Comparison of ENCODE assay signal across 1 cellular context in genomic region chr21:43766734-43767497, GRCh38.
TF ChIP-seq lines count a peak whose summit lies in the region.

No MANE protein-coding gene starts in this region.

TF ChIP-seq in K562, 482 proteins besides CTCF, POLR2A, EP300 and RAD21 (continues in another document):
- TF ChIP-seq CHD1 (IDR thresholded peaks at IDR 0.05; ENCODE audit: low read length) (no peak), HDAC1 (IDR thresholded peaks at IDR 0.05) (peak in 1 of 2 experiments; percentile 25; a peak in 1 of 4 replicates), TARDBP (IDR thresholded peaks at IDR 0.05) (no peak), HINFP (tag; conservative IDR thresholded peaks at IDR 0.05; ENCODE audit: low read depth) (no peak), HNRNPLL (IDR thresholded peaks at IDR 0.05; ENCODE audit: low read depth, low read length, poor library complexity, severe bottlenecking) (peak; percentile 20), ZNF232 (CRISPR knock-in tag; IDR thresholded peaks at IDR 0.05) (no peak), ZBTB43 (CRISPR knock-in tag; IDR thresholded peaks at IDR 0.05) (peak; percentile 21; the same call in 1 of the 2 replicates), POLR2B (IDR thresholded peaks at IDR 0.05; ENCODE audit: low read depth, partially characterized antibody) (peak; percentile 25), SRSF1 (IDR thresholded peaks at IDR 0.05; ENCODE audit: low read depth, low read length) (no peak), ZNF696 (CRISPR knock-in tag; conservative IDR thresholded peaks at IDR 0.05) (no peak), MBD2 (IDR thresholded peaks at IDR 0.05; ENCODE audit: borderline replicate concordance, low read depth) (peak; percentile 17; the same call in 1 of the 2 replicates), DACH1 (IDR thresholded peaks at IDR 0.05; ENCODE audit: partially characterized antibody) (no peak), SAP30 (IDR thresholded peaks at IDR 0.05; ENCODE audit: borderline replicate concordance, insufficient read depth, low read depth, low read length, poor library complexity, severe bottlenecking) (no peak), MIER1 (IDR thresholded peaks at IDR 0.05; ENCODE audit: low read depth) (no peak), ZNF212 (CRISPR knock-in tag; IDR thresholded peaks at IDR 0.05) (no peak), HNRNPUL1 (IDR thresholded peaks at IDR 0.05; ENCODE audit: low read length) (no peak), LARP7 (IDR thresholded peaks at IDR 0.05) (no peak), ZNF398 (CRISPR knock-in tag; IDR thresholded peaks at IDR 0.05) (no peak), ARID2 (IDR thresholded peaks at IDR 0.05) (0 out of 2 replicates have a peak, but pooled peaks have one; percentile 36), REST (CRISPR knock-in tag; IDR thresholded peaks at IDR 0.05; ENCODE audit: low read depth) (no peak), SUPT5H (IDR thresholded peaks at IDR 0.05) (peak; percentile 43), ZFP1 (CRISPR knock-in tag; IDR thresholded peaks at IDR 0.05) (no peak), NFRKB (IDR thresholded peaks at IDR 0.05; ENCODE audit: low read depth) (peak; percentile 3; the same call in 1 of the 2 replicates), NRF1 (conservative IDR thresholded peaks at IDR 0.05 in 1 of 2, IDR thresholded peaks at IDR 0.05 in 1 of 2) (peak; percentile 81), COPS2 (conservative IDR thresholded peaks at IDR 0.05) (no peak), YBX1 (IDR thresholded peaks at IDR 0.05) (no peak), ZNF431 (CRISPR knock-in tag; IDR thresholded peaks at IDR 0.05) (no peak), SFPQ (IDR thresholded peaks at IDR 0.05; ENCODE audit: low read depth, low read length) (no peak), ZNF217 (CRISPR knock-in tag; IDR thresholded peaks at IDR 0.05) (no peak), CREBBP (IDR thresholded peaks at IDR 0.05; ENCODE audit: low read depth, low read length) (no peak), MTA2 (IDR thresholded peaks at IDR 0.05; ENCODE audit: low read depth) (0 out of 2 replicates have a peak, but pooled peaks have one; percentile 8), SAFB (IDR thresholded peaks at IDR 0.05; ENCODE audit: borderline replicate concordance, low read depth, low read length) (no peak), POLR2G (IDR thresholded peaks at IDR 0.05; ENCODE audit: low read depth, low read length) (peak; percentile 61; the same call in 1 of the 2 replicates), RBM22 (IDR thresholded peaks at IDR 0.05; ENCODE audit: low read depth, low read length, poor library complexity, severe bottlenecking) (peak; percentile 71), KLF6 (CRISPR knock-in tag; IDR thresholded peaks at IDR 0.05; ENCODE audit: borderline replicate concordance) (no peak)
- TF ChIP-seq, protein P1, sequence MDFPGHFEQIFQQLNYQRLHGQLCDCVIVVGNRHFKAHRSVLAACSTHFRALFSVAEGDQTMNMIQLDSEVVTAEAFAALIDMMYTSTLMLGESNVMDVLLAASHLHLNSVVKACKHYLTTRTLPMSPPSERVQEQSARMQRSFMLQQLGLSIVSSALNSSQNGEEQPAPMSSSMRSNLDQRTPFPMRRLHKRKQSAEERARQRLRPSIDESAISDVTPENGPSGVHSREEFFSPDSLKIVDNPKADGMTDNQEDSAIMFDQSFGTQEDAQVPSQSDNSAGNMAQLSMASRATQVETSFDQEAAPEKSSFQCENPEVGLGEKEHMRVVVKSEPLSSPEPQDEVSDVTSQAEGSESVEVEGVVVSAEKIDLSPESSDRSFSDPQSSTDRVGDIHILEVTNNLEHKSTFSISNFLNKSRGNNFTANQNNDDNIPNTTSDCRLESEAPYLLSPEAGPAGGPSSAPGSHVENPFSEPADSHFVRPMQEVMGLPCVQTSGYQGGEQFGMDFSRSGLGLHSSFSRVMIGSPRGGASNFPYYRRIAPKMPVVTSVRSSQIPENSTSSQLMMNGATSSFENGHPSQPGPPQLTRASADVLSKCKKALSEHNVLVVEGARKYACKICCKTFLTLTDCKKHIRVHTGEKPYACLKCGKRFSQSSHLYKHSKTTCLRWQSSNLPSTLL (IDR thresholded peaks at IDR 0.05): no peak
- TF ChIP-seq, protein P2, sequence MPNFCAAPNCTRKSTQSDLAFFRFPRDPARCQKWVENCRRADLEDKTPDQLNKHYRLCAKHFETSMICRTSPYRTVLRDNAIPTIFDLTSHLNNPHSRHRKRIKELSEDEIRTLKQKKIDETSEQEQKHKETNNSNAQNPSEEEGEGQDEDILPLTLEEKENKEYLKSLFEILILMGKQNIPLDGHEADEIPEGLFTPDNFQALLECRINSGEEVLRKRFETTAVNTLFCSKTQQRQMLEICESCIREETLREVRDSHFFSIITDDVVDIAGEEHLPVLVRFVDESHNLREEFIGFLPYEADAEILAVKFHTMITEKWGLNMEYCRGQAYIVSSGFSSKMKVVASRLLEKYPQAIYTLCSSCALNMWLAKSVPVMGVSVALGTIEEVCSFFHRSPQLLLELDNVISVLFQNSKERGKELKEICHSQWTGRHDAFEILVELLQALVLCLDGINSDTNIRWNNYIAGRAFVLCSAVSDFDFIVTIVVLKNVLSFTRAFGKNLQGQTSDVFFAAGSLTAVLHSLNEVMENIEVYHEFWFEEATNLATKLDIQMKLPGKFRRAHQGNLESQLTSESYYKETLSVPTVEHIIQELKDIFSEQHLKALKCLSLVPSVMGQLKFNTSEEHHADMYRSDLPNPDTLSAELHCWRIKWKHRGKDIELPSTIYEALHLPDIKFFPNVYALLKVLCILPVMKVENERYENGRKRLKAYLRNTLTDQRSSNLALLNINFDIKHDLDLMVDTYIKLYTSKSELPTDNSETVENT (CRISPR knock-in tag; IDR thresholded peaks at IDR 0.05): 0 out of 2 replicates have a peak, but pooled peaks have one; percentile 42
- TF ChIP-seq, protein P3, sequence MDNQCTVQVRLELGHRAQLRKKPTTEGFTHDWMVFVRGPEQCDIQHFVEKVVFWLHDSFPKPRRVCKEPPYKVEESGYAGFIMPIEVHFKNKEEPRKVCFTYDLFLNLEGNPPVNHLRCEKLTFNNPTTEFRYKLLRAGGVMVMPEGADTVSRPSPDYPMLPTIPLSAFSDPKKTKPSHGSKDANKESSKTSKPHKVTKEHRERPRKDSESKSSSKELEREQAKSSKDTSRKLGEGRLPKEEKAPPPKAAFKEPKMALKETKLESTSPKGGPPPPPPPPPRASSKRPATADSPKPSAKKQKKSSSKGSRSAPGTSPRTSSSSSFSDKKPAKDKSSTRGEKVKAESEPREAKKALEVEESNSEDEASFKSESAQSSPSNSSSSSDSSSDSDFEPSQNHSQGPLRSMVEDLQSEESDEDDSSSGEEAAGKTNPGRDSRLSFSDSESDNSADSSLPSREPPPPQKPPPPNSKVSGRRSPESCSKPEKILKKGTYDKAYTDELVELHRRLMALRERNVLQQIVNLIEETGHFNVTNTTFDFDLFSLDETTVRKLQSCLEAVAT (IDR thresholded peaks at IDR 0.05): peak; percentile 33 to 76; a peak in 2 of 4 replicates
